In the genomic region with DNA sequence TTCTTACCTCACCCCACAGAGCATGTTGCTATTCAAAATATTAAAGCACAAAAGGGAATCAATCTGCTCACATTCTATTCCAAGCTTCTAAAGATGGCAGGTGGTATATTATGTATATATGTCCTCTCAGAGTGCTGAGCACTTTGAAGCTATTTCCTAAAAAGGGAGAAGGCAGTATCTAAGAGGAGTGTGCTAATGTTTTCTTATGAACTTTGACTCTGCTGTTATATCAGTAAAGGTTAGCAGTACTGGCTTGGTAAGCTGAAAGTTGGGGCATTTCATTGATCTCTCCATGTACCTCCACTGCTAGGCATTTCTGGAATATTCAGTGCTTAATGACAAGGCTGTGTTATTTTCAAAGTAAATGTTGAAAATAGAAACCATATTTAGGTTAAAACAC, we compare ENCODE assay signal across 14 cellular contexts. TPM values are rescaled to one million over a fixed set of nuclear protein-coding genes. Genes with fewer than 3 reads are reported as not detected.
DNase-seq lines count a peak whose midpoint lies in the region; ATAC-seq, FAIRE-seq and TF ChIP-seq lines count a peak whose summit lies in the region.
"Had no signal": no experiment of that assay in that cellular context is flagged by ENCODE, and none has a peak within 500 bp of the region (broad histone marks: within the 10 kb centered on the region; RNA-seq: fewer than 3 reads in every experiment).

No MANE protein-coding gene starts in this region.

- no peaks in the 10 kb centered on the region for H3K9me1 ChIP-seq in keratinocyte (ENCODE audit: control insufficient read depth, extremely low read depth, insufficient read depth, low read length)

- H3K27me3 ChIP-seq in mammary epithelial cell (ENCODE audit: insufficient read depth, low read length) (no peaks in the 10 kb centered on the region), keratinocyte (ENCODE audit: control insufficient read depth, extremely low read depth, insufficient read depth, low read length) (no peaks in the 10 kb centered on the region), PC-9 (ENCODE audit: insufficient read depth, low read depth) (no peaks in the 10 kb centered on the region), transverse colon (no peaks in the 10 kb centered on the region)
- H3K27me3 ChIP-seq: BLaER1 treated with 17β-estradiol and CSF1 and Interleukin-3, amounts not matched to agents 10 nM and 100 nM had no signal

- H2AFZ ChIP-seq in mammary epithelial cell (ENCODE audit: low read depth, low read length) = no peak overlapping the region
- H2AFZ ChIP-seq in keratinocyte (ENCODE audit: control insufficient read depth, low read length) = no peak overlapping the region
- no peak overlapping the region for H2AFZ ChIP-seq in PC-9
- H2AFZ ChIP-seq: GM23338 had no signal

- H3K4me1 ChIP-seq in mammary epithelial cell (ENCODE audit: insufficient read depth, low read length) = no peaks in the 10 kb centered on the region
- H3K4me1 ChIP-seq in keratinocyte (ENCODE audit: control insufficient read depth, extremely low read depth, insufficient read depth, low read length) = no peaks in the 10 kb centered on the region
- peaks cover 8% of the 10 kb centered on the region; the same call in 1 of the 2 replicates for H3K4me1 ChIP-seq in PC-9 (replicated peaks; ENCODE audit: insufficient read depth)
- no peaks in the 10 kb centered on the region for H3K4me1 ChIP-seq in transverse colon

- in situ Hi-C loops in mammary epithelial cell (cut with MboI; ENCODE audit: low sequenced_read_pairs in 2 of 2) = no loop called here
- in situ Hi-C loops in transverse colon (cut with MboI; ENCODE audit: low pct_ligation_motif_present in 1 of 4, low pct_unique_long_range_greater_than_20kb in 1 of 4, low sequenced_read_pairs in 3 of 4) = no loop called here

- H3K36me3 Mint-ChIP-seq in MCF 10A (ENCODE audit: insufficient read depth, unreplicated experiment) = peaks cover 17% of the 10 kb centered on the region
- peaks cover 18% of the 10 kb centered on the region for H3K36me3 Mint-ChIP-seq in memory B cell

- no peak overlapping the region for H3K27ac ChIP-seq in mammary epithelial cell (ENCODE audit: insufficient read depth, low read depth, low read length)
- H3K27ac ChIP-seq in keratinocyte (ENCODE audit: control insufficient read depth, insufficient read depth, low read length) = no peak overlapping the region
- H3K27ac ChIP-seq in PC-9 = no peak overlapping the region
- H3K27ac ChIP-seq in transverse colon = no peak overlapping the region

- H3K4me2 ChIP-seq in mammary epithelial cell (ENCODE audit: insufficient read depth, low read depth, low read length) (no peak overlapping the region), keratinocyte (ENCODE audit: control insufficient read depth, extremely low read depth, insufficient read depth, low read depth, low read length) (no peak overlapping the region), PC-9 (no peak overlapping the region)
- H3K4me2 ChIP-seq: GM23338 had no signal

- H3K79me2 ChIP-seq in mammary epithelial cell (ENCODE audit: insufficient read depth, low read length) = peaks cover 84% of the 10 kb centered on the region
- H3K79me2 ChIP-seq in keratinocyte (ENCODE audit: control insufficient read depth, insufficient read depth, low read length) = peaks cover 77% of the 10 kb centered on the region
- no peaks in the 10 kb centered on the region for H3K79me2 ChIP-seq in PC-9 (ENCODE audit: low read depth)

- FAIRE-seq in keratinocyte (lab: Jason Lieb, UNC) = peak; percentile 46

- intact Hi-C loops in mammary epithelial cell (cut with micrococcal nuclease) = no loop called here
- intact Hi-C loops in MCF 10A (cut with micrococcal nuclease) = no loop called here
- intact Hi-C loops in PC-9 (cut with micrococcal nuclease; ENCODE audit: unreplicated experiment) = no loop called here
- intact Hi-C loops in transverse colon (cut with DNase I; ENCODE audit: low total_unique reads) = no loop called here

- H3F3A ChIP-seq in PC-9 (ENCODE audit: insufficient read depth, low read depth) = no peaks in the 10 kb centered on the region

- CTCF ChIA-PET in mammary epithelial cell (lab: Charles Lee; ENCODE audit: low non-redundant PET) = no interaction called here
- CTCF ChIA-PET in MCF 10A (lab: Yijun Ruan, JAX) = no interaction called here
- CTCF ChIA-PET in PC-9 (lab: Charles Lee) = interaction anchor here (0.6 kb wide), 2 partner anchors 43 to 235 kb away, joined by 3 to 4 read pairs; a partner anchor contains a TSS

- H3K9ac ChIP-seq in mammary epithelial cell (ENCODE audit: insufficient read depth, low read length) (no peak overlapping the region), keratinocyte (ENCODE audit: control insufficient read depth, extremely low read depth, insufficient read depth, low read length) (no peak overlapping the region)
- H3K9ac ChIP-seq: BLaER1 treated with 17β-estradiol and CSF1 and Interleukin-3, amounts not matched to agents 10 nM and 100 nM had no signal

- H3K27me3 Mint-ChIP-seq in MCF 10A (ENCODE audit: insufficient read depth, unreplicated experiment) (no peaks in the 10 kb centered on the region), memory B cell (no peaks in the 10 kb centered on the region)
- H3K27me3 Mint-ChIP-seq: CD4-positive, CD25-positive, alpha-beta regulatory T cell; IgD-negative memory B cell had no signal

- H3K4me3 ChIP-seq in mammary epithelial cell (replicated peaks in 1 of 3; ENCODE audit: insufficient read depth in 1 of 3, low read depth in 2 of 3, low read length in 3 of 3) (no peak overlapping the region), keratinocyte (ENCODE audit: control insufficient read depth in 2 of 3, extremely low read depth in 1 of 3, insufficient read depth in 2 of 3, low read depth in 1 of 3, low read length in 3 of 3) (no peak overlapping the region), PC-9 (no peak overlapping the region), transverse colon (no peak overlapping the region)
- H3K4me3 ChIP-seq: BLaER1 treated with 17β-estradiol and CSF1 and Interleukin-3, amounts not matched to agents 10 nM and 100 nM; GM23338 had no signal

- no peaks in the 10 kb centered on the region for H3K9me2 ChIP-seq in PC-9 (ENCODE audit: insufficient read depth)

- dilution Hi-C loops in mammary epithelial cell (cut with HindIII; ENCODE audit: low sequenced_read_pairs) = no loop called here
- dilution Hi-C loops in keratinocyte (cut with MboI; ENCODE audit: extremely low pct_ligation_motif_present, low sequenced_read_pairs) = no loop called here

- DNase-seq in mammary epithelial cell (no peak), MCF 10A (ENCODE audit: unreplicated experiment) (no peak), keratinocyte (ENCODE audit: low read depth, low spot score) (no peak), memory B cell (ENCODE audit: low spot score in 2 of 2) (no peak), PC-9 (no peak), transverse colon (no peak)
- DNase-seq: ACHN; CD4-positive, CD25-positive, alpha-beta regulatory T cell; DMS 273 treated with DMSO at 0.1 percent for 48 hours; H7 had no signal

- H3K9me3 ChIP-seq in mammary epithelial cell (replicated peaks; ENCODE audit: insufficient read depth, low read length) = no peaks in the 10 kb centered on the region
- H3K9me3 ChIP-seq in keratinocyte (ENCODE audit: control insufficient read depth, low read depth, low read length) = peaks cover 1% of the 10 kb centered on the region
- peaks cover 4% of the 10 kb centered on the region; the same call in 1 of the 2 replicates for H3K9me3 ChIP-seq in PC-9 (ENCODE audit: insufficient read depth, low read depth)
- H3K9me3 ChIP-seq in transverse colon = peaks cover 0 to 4% of the 10 kb centered on the region in 2 donors

- no peak overlapping the region for H3K27ac Mint-ChIP-seq in MCF 10A (ENCODE audit: low read depth, unreplicated experiment)
- peak overlapping the region; percentile 1 for H3K27ac Mint-ChIP-seq in memory B cell
- H3K27ac Mint-ChIP-seq: GM23338, IgD-negative memory B cell had no signal

- H3K36me3 ChIP-seq in mammary epithelial cell (ENCODE audit: insufficient read depth, low read length) = peaks cover 12% of the 10 kb centered on the region
- peaks cover 7 to 16% of the 10 kb centered on the region in 2 experiments for H3K36me3 ChIP-seq in keratinocyte (ENCODE audit: control insufficient read depth in 2 of 2, extremely low read depth in 1 of 2, insufficient read depth in 2 of 2, low read length in 2 of 2)
- no peaks in the 10 kb centered on the region for H3K36me3 ChIP-seq in PC-9 (ENCODE audit: low read depth)
- H3K36me3 ChIP-seq in transverse colon = no peaks in the 10 kb centered on the region

- TF ChIP-seq CTCF in mammary epithelial cell (conservative IDR thresholded peaks at IDR 0.05 in 1 of 2, IDR thresholded peaks at IDR 0.05 in 1 of 2; ENCODE audit: extremely low read depth in 1 of 2, insufficient read depth in 1 of 2, low read depth in 1 of 2, low read length in 2 of 2) = no peak
- no peak for TF ChIP-seq CTCF in MCF 10A (IDR thresholded peaks at IDR 0.05; ENCODE audit: unreplicated experiment)
- no peak for TF ChIP-seq CTCF in keratinocyte (optimal IDR thresholded peaks at IDR 0.05 in 1 of 3, IDR thresholded peaks at IDR 0.05 in 1 of 3, conservative IDR thresholded peaks at IDR 0.05 in 1 of 3; ENCODE audit: extremely low read depth in 1 of 3, insufficient read depth in 2 of 3, low read length in 3 of 3)
- no peak for TF ChIP-seq CTCF in PC-9 (conservative IDR thresholded peaks at IDR 0.05)
- TF ChIP-seq CTCF in transverse colon (IDR thresholded peaks at IDR 0.05) = no peak

- ATAC-seq in memory B cell (ENCODE audit: low read depth) = no peak
- ATAC-seq in GM18873 (IDR thresholded peaks at IDR 0.05; ENCODE audit: low FRiP score, unreplicated experiment) = no peak
- ATAC-seq: GM23338 had no signal

- H3K4me3 Mint-ChIP-seq in MCF 10A (ENCODE audit: unreplicated experiment) = no peak overlapping the region
- no peak overlapping the region for H3K4me3 Mint-ChIP-seq in memory B cell
- H3K4me3 Mint-ChIP-seq: CD4-positive, CD25-positive, alpha-beta regulatory T cell; GM23338; IgD-negative memory B cell had no signal

- TF ChIP-seq EP300 in transverse colon (IDR thresholded peaks at IDR 0.05; ENCODE audit: low read depth) = no peak

- no peaks in the 10 kb centered on the region for H3K9me3 Mint-ChIP-seq in MCF 10A (ENCODE audit: unreplicated experiment)
- peaks cover 3% of the 10 kb centered on the region for H3K9me3 Mint-ChIP-seq in memory B cell

- POLR2A ChIA-PET in MCF 10A (lab: Yijun Ruan, JAX) = interaction anchor here (0.6 to 1.3 kb wide), 3 partner anchors 22 to 66 kb away, joined by 3 to 4 read pairs (median 4); a partner anchor contains a TSS
- POLR2A ChIA-PET in PC-9 (lab: Charles Lee; ENCODE audit: unreplicated experiment) = no interaction called here

- no peak for TF ChIP-seq POLR2A in transverse colon (IDR thresholded peaks at IDR 0.05)

- BruUV-seq in mammary epithelial cell (replicated peaks; lab: Mats Ljungman, UMichigan) = TSS peak; percentile 4
- no TSS peak for BruUV-seq in MCF 10A (replicated peaks; lab: Mats Ljungman, UMichigan)
- no TSS peak for BruUV-seq in PC-9 (replicated peaks; lab: Mats Ljungman, UMichigan)

- no peaks in the 10 kb centered on the region for H4K20me1 ChIP-seq in mammary epithelial cell (ENCODE audit: insufficient read depth, low read length)
- H4K20me1 ChIP-seq in keratinocyte (ENCODE audit: control insufficient read depth, extremely low read depth, insufficient read depth, low read length) = no peaks in the 10 kb centered on the region
- H4K20me1 ChIP-seq in PC-9 (ENCODE audit: insufficient read depth) = no peaks in the 10 kb centered on the region
- H4K20me1 ChIP-seq: BLaER1 treated with 17β-estradiol and CSF1 and Interleukin-3, amounts not matched to agents 10 nM and 100 nM had no signal

- peaks cover 5% of the 10 kb centered on the region for H3K4me1 Mint-ChIP-seq in MCF 10A (ENCODE audit: insufficient read depth, unreplicated experiment)
- peaks cover 4% of the 10 kb centered on the region for H3K4me1 Mint-ChIP-seq in memory B cell

RNA-seq across cellular contexts. Expression of a gene that starts 43.4 kb away (rescaled TPM):
- total RNA-seq in mammary epithelial cell = 100 to 1,000 TPM in 1 of 2 donors, 10 to 100 TPM in 1; 94.2 to 111 TPM
- 90.3 TPM for polyA plus RNA-seq in mammary epithelial cell
- 188 TPM for polyA minus RNA-seq in mammary epithelial cell
- total RNA-seq in MCF 10A (2022) = 46.5 and 62.0 TPM in 2 replicates
- 62.8 to 93.5 TPM (median 69.7 TPM) in 3 replicates for polyA plus RNA-seq in keratinocyte
- polyA plus RNA-seq in keratinocyte (2011; ENCODE audit: low read depth) = 41.0 TPM
- polyA plus RNA-seq in keratinocyte (2011; cell fraction: cytosol; rRNA removed) = 29.2 and 45.2 TPM in 2 replicates
- 111 and 114 TPM in 2 replicates for polyA plus RNA-seq in keratinocyte (2011; cell fraction: nucleus; rRNA removed)
- polyA plus RNA-seq in keratinocyte (2012; ENCODE audit: low replicate concordance) = 16.2 and 32.7 TPM in 2 replicates
- 124 to 216 TPM (median 189 TPM) in 3 replicates for polyA minus RNA-seq in keratinocyte
- 29.4 TPM for polyA minus RNA-seq in keratinocyte (2011; cell fraction: cytosol; rRNA and poly(A)+ RNA removed)
- 82.6 and 226 TPM in 2 replicates for polyA minus RNA-seq in keratinocyte (2011; cell fraction: nucleus; rRNA and poly(A)+ RNA removed)
- 8.4 and 13.3 TPM in 2 replicates for total RNA-seq in PC-9 (2021)
- 1 to 10 TPM in 3 of 4 donors, under 1 TPM in 1; 0.80 to 8.6 (median 2.7) TPM for total RNA-seq in transverse colon
